In the genomic region with DNA sequence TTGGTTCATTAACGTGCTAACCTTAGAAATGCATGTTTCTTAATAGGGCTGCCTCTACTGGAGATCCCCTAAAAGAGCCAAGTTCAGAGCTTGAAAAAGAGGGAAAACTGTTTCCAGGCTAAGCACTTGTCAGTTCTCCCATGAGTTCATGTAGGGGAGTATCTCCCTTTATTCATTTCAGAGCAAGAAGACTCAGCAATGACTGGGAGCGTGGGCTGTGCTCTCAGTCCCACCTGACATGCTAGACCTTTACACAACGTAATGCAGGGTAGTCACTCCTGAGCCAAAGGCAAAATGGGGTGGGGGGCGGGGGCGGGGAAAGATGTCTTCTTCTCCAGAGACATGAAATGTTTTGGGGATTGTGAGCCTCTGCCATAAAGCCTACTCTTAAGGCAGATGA, we compare ENCODE assay signal across 23 cellular contexts.
"Had no signal": no experiment of that assay in that cellular context is flagged by ENCODE, and none has a peak within 500 bp of the region (broad histone marks: within the 10 kb centered on the region; RNA-seq: fewer than 3 reads in every experiment).

No MANE protein-coding gene starts in this region.

- H3K27me3 ChIP-seq: colonic mucosa, esophagus muscularis mucosa, esophagus squamous epithelium, foreskin keratinocyte, gastrocnemius medialis, gastroesophageal sphincter had no signal

- H3K4me1 ChIP-seq: colonic mucosa, esophagus muscularis mucosa, foreskin keratinocyte, gastrocnemius medialis, gastroesophageal sphincter, heart left ventricle, heart right ventricle had no signal

- H3K27ac ChIP-seq: colonic mucosa, coronary artery, dorsolateral prefrontal cortex, epithelial cell of prostate, esophagus muscularis mucosa, esophagus squamous epithelium, foreskin keratinocyte, gastrocnemius medialis, gastroesophageal sphincter, heart left ventricle, heart right ventricle had no signal

- H3K9me3 ChIP-seq: colonic mucosa, esophagus muscularis mucosa, esophagus squamous epithelium, gastrocnemius medialis, gastroesophageal sphincter, heart left ventricle had no signal

- ATAC-seq: effector memory CD8-positive, alpha-beta T cell; esophagus mucosa; foreskin keratinocyte; gastrocnemius medialis; gastroesophageal sphincter; heart left ventricle; heart right ventricle had no signal

- H3K4me3 ChIP-seq: colonic mucosa, coronary artery, dorsolateral prefrontal cortex, esophagus muscularis mucosa, esophagus squamous epithelium, gastrocnemius medialis, gastroesophageal sphincter, heart left ventricle, heart right ventricle had no signal

- DNase-seq: colonic mucosa; cortex of kidney; dermis blood vessel endothelial cell; dorsolateral prefrontal cortex; effector CD4-positive, alpha-beta T cell; effector CD8-positive, alpha-beta T cell; effector memory CD4-positive, alpha-beta T cell; effector memory CD8-positive, alpha-beta T cell; endodermal cell; erythroblast; esophagus squamous epithelium; foreskin fibroblast; foreskin keratinocyte; foreskin melanocyte; gastrocnemius medialis; glutamatergic neuron; heart left ventricle; heart right ventricle had no signal

- H3K36me3 ChIP-seq: colonic mucosa, esophagus muscularis mucosa, esophagus squamous epithelium, gastrocnemius medialis, gastroesophageal sphincter, heart left ventricle, heart right ventricle had no signal
